10 cellular contexts compared by ENCODE assay signal in the genomic region with DNA sequence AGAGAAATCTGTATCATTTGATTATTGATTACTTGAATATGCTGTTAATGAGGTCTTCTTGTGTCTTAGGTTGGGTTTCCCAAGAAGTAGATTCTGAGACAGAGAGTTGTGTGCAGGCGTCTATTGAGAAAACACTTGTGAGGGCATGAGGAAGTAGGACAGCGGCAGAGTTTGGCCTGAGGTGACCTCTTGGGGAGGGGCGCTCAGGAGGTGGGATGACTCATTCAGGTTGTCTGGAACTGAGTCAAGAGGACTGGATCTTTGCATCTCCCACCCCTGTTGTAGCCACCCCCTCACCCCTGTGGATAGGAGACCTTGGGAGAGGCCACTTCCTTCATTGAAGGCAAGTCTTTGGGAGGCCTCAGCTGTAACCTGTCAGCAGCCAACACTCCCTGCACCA. TPM values are rescaled to one million over a fixed set of nuclear protein-coding genes. Genes with fewer than 3 reads are reported as not detected.
DNase-seq lines count a peak whose midpoint lies in the region; ATAC-seq, FAIRE-seq and TF ChIP-seq lines count a peak whose summit lies in the region.
"Had no signal": no experiment of that assay in that cellular context is flagged by ENCODE, and none has a peak within 500 bp of the region (broad histone marks: within the 10 kb centered on the region; RNA-seq: fewer than 3 reads in every experiment).

No MANE protein-coding gene starts in this region.

- no peak overlapping the region for H3K9ac ChIP-seq in HCT116 (ENCODE audit: low read length)

- RAD21 ChIA-PET in HCT116 (lab: Charles Lee; ENCODE audit: low non-redundant PET in 1 of 2, low total read pairs in 2 of 2, uncharacterized antibody in 2 of 2, unreplicated experiment in 2 of 2), result no interaction called here

- H3K36me3 ChIP-seq in HCT116 (ENCODE audit: control insufficient read depth in 1 of 2, insufficient read depth in 2 of 2, low read length in 2 of 2), result no peaks in the 10 kb centered on the region
- no peaks in the 10 kb centered on the region for H3K36me3 ChIP-seq in right lobe of liver

- H3K79me2 ChIP-seq in HCT116 (ENCODE audit: insufficient read depth, low read length), result no peaks in the 10 kb centered on the region

- no peak for TF ChIP-seq RAD21 in HCT116 (IDR thresholded peaks at IDR 0.05; ENCODE audit: low read depth)

- ATAC-seq in HCT116 (no peak), right lobe of liver (peak; percentile 36 to 68 (median 44)), GM21360 (IDR thresholded peaks at IDR 0.05; ENCODE audit: unreplicated experiment) (no peak)

- TF ChIP-seq POLR2A in GM12892 (IDR thresholded peaks at IDR 0.05; ENCODE audit: low read depth, low read length) (no peak), HCT116 (IDR thresholded peaks at IDR 0.05; ENCODE audit: borderline replicate concordance, extremely low read depth, insufficient read depth, insufficient read length) (no peak), NB4 (IDR thresholded peaks at IDR 0.05; ENCODE audit: extremely low read depth, insufficient read length) (peak; percentile 40), right lobe of liver (IDR thresholded peaks at IDR 0.05) (no peak)

- intact Hi-C loops in HCT116 (cut with micrococcal nuclease), result no loop called here
- intact Hi-C loops in right lobe of liver (cut with DNase I), result no loop called here

- H3K4me2 ChIP-seq in HCT116 (ENCODE audit: low read length), result no peak overlapping the region

- peak overlapping the region; percentile 46 for H2AFZ ChIP-seq in HCT116 (ENCODE audit: low read depth, low read length, poor library complexity, severe bottlenecking)

- no peaks in the 10 kb centered on the region for H3K9me2 ChIP-seq in HCT116 (ENCODE audit: insufficient read depth)

- H3K27me3 ChIP-seq in HCT116 (ENCODE audit: insufficient read depth, low read length) (no peaks in the 10 kb centered on the region), right lobe of liver (no peaks in the 10 kb centered on the region)

- CTCF ChIA-PET in HCT116 (lab: Charles Lee), result no interaction called here

- TF ChIP-seq CTCF in HCT116 (IDR thresholded peaks at IDR 0.05 in 2 of 3, conservative IDR thresholded peaks at IDR 0.05 in 1 of 3; ENCODE audit: borderline replicate concordance in 1 of 3, insufficient read depth in 1 of 3, low read depth in 2 of 3, low read length in 2 of 3) (no peak), NB4 (IDR thresholded peaks at IDR 0.05; ENCODE audit: low read depth, low read length) (no peak), right lobe of liver (IDR thresholded peaks at IDR 0.05) (no peak)

- no TSS peak for BruUV-seq in HCT116 (replicated peaks; lab: Mats Ljungman, UMichigan)

- no peaks in the 10 kb centered on the region for H4K20me1 ChIP-seq in HCT116 (ENCODE audit: insufficient read depth)

- WGBS in right lobe of liver (ENCODE audit: insufficient coverage, low coverage, low lambda C conversion rate, missing lambda C conversion rate), result 94% methylated on average over 3 of the region's 3 CpGs

- no peak overlapping the region for H3K27ac ChIP-seq in HCT116 (ENCODE audit: low read depth, low read length)
- H3K27ac ChIP-seq in right lobe of liver, result no peak overlapping the region

- peaks cover 2 to 8% of the 10 kb centered on the region in 2 experiments; a peak in 2 of 4 replicates for H3K4me1 ChIP-seq in HCT116 (ENCODE audit: control insufficient read depth in 1 of 2, insufficient read depth in 2 of 2, low read length in 2 of 2)
- H3K4me1 ChIP-seq in right lobe of liver, result no peaks in the 10 kb centered on the region

- H3K4me3 ChIP-seq in HCT116 (replicated peaks in 1 of 2; ENCODE audit: low read depth in 1 of 2, low read length in 2 of 2) (no peak overlapping the region), NB4 (ENCODE audit: low read depth, low read length) (no peak overlapping the region), right lobe of liver (no peak overlapping the region)

- POLR2A ChIA-PET in HCT116 (lab: Charles Lee), result interaction anchor here (1.3 kb wide), 1 partner anchor 96 kb away, joined by 3 read pairs; the partner anchor contains the start of gene INTS6

- peak; percentile 71 for FAIRE-seq in GM12892 (lab: Jason Lieb, UNC)

- H3K9me3 ChIP-seq in HCT116 (ENCODE audit: control insufficient read depth in 1 of 2, insufficient read depth in 1 of 2, low read depth in 1 of 2, low read length in 2 of 2) (no peaks in the 10 kb centered on the region), right lobe of liver (no peaks in the 10 kb centered on the region)

- DNase-seq in GM12892 (ENCODE audit: insufficient read length) (no peak), HCT116 (ENCODE audit: low read depth, low spot score) (no peak), NB4 (ENCODE audit: low read depth) (peak; percentile 98), right lobe of liver (no peak), NCI-H446 (lab: John Stamatoyannopoulos, UW) (no peak), NCI-H1436 (lab: John Stamatoyannopoulos, UW) (no peak)
- no peak for DNase-seq in activated naive CD4-positive, alpha-beta T cell (lab: John Stamatoyannopoulos, UW)
- DNase-seq: activated gamma-delta T cell; stimulated activated CD4-positive, alpha-beta T cell treated with anti-CD3 and anti-CD28 coated beads, Interleukin-1b, Interleukin-23, amount 100 ng/mL, for 48 hours had no signal

TF ChIP-seq in HCT116, 20 proteins besides CTCF, POLR2A, EP300 and RAD21:
- TF ChIP-seq, protein P1, sequence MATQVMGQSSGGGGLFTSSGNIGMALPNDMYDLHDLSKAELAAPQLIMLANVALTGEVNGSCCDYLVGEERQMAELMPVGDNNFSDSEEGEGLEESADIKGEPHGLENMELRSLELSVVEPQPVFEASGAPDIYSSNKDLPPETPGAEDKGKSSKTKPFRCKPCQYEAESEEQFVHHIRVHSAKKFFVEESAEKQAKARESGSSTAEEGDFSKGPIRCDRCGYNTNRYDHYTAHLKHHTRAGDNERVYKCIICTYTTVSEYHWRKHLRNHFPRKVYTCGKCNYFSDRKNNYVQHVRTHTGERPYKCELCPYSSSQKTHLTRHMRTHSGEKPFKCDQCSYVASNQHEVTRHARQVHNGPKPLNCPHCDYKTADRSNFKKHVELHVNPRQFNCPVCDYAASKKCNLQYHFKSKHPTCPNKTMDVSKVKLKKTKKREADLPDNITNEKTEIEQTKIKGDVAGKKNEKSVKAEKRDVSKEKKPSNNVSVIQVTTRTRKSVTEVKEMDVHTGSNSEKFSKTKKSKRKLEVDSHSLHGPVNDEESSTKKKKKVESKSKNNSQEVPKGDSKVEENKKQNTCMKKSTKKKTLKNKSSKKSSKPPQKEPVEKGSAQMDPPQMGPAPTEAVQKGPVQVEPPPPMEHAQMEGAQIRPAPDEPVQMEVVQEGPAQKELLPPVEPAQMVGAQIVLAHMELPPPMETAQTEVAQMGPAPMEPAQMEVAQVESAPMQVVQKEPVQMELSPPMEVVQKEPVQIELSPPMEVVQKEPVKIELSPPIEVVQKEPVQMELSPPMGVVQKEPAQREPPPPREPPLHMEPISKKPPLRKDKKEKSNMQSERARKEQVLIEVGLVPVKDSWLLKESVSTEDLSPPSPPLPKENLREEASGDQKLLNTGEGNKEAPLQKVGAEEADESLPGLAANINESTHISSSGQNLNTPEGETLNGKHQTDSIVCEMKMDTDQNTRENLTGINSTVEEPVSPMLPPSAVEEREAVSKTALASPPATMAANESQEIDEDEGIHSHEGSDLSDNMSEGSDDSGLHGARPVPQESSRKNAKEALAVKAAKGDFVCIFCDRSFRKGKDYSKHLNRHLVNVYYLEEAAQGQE (IDR thresholded peaks at IDR 0.05; ENCODE audit: low read depth), result no peak
- no peak for TF ChIP-seq SP1 (IDR thresholded peaks at IDR 0.05; ENCODE audit: low read depth)
- no peak for TF ChIP-seq EZH2 (IDR thresholded peaks at IDR 0.05)
- no peak for TF ChIP-seq FOSL1 (IDR thresholded peaks at IDR 0.05; ENCODE audit: low read depth)
- TF ChIP-seq ZNF274 (IDR thresholded peaks at IDR 0.05; ENCODE audit: low read depth, low read length), result no peak

RNA-seq across cellular contexts. Expression of gene WDFY2, which starts 35.2 kb away (rescaled TPM):
- polyA plus RNA-seq in GM12892 (2012; ENCODE audit: missing spikeins), result 5.0 TPM
- total RNA-seq in HCT116 (2021; ENCODE audit: unreplicated experiment) (6.1 TPM), right lobe of liver (10 to 100 TPM in 1 of 6 experiments, 1 to 10 TPM in 5; 4.5 to 12.0 (median 7.3) TPM)
- polyA plus RNA-seq in HCT116 (2012), result 2.4 and 2.6 TPM in 2 replicates

Comparison
In these comparisons a context has a peak if more than half of its experiments do, and no peak if none do; other contexts are left out.
1. ATAC-seq: peak in right lobe of liver (4 of 4); none in HCT116 (single experiment) and GM21360 (single experiment).